Comparison of ENCODE assay signal across 1 cellular context in the genomic region with DNA sequence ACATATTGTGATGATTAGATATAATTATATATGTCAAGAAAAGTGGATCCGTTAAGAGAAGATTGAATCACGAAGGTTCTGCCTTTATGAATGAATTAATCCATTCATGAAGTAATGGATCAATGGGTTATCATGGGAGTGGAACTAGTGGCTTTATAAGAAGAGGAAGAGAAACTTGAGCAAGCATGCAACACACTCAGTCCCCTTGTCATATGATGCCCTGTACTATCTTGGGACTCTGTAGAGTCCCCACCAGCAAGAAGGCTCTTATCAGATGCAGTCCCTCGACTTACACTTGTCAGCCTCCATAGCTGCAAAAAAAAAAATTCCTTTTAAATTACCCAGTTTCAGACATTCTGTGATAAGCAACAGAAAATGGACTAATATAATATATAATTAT.
A peak's percentile ranks its signal among the peaks of the same experiment; 100 is the strongest.
TF ChIP-seq lines count a peak whose summit lies in the region.

No MANE protein-coding gene starts in this region.

TF ChIP-seq in GM12878, 131 proteins besides CTCF, POLR2A, EP300 and RAD21 (continued from another document):
- TF ChIP-seq, protein P1, sequence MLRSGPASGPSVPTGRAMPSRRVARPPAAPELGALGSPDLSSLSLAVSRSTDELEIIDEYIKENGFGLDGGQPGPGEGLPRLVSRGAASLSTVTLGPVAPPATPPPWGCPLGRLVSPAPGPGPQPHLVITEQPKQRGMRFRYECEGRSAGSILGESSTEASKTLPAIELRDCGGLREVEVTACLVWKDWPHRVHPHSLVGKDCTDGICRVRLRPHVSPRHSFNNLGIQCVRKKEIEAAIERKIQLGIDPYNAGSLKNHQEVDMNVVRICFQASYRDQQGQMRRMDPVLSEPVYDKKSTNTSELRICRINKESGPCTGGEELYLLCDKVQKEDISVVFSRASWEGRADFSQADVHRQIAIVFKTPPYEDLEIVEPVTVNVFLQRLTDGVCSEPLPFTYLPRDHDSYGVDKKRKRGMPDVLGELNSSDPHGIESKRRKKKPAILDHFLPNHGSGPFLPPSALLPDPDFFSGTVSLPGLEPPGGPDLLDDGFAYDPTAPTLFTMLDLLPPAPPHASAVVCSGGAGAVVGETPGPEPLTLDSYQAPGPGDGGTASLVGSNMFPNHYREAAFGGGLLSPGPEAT (IDR thresholded peaks at IDR 0.05; ENCODE audit: low read depth) = peak; percentile 18; the same call in 1 of the 2 replicates
- TF ChIP-seq MEF2A (IDR thresholded peaks at IDR 0.05; ENCODE audit: insufficient read depth, low read depth, low read length) (peak; percentile 60; the same call in 1 of the 2 replicates), MEF2B (IDR thresholded peaks at IDR 0.05; ENCODE audit: partially characterized antibody, poor library complexity, severe bottlenecking) (peak; percentile 52), TBL1XR1 (IDR thresholded peaks at IDR 0.05; ENCODE audit: low read depth, low read length) (no peak), BCL11A (IDR thresholded peaks at IDR 0.05; ENCODE audit: low read depth, low read length) (peak; percentile 45)
